ENCODE assay signal across 1 cellular context in genomic region chr7:43141091-43141490, GRCh38.
TF ChIP-seq lines count a peak whose summit lies in the region.

No MANE protein-coding gene starts in this region.

TF ChIP-seq in WTC11, 78 proteins besides CTCF, POLR2A, EP300 and RAD21 (continued from another document):
- TF ChIP-seq ARID4B (CRISPR knock-in tag; IDR thresholded peaks at IDR 0.05; ENCODE audit: borderline replicate concordance) (no peak), ZMAT4 (CRISPR knock-in tag; IDR thresholded peaks at IDR 0.05) (no peak), IRF2 (CRISPR knock-in tag; IDR thresholded peaks at IDR 0.05; ENCODE audit: borderline replicate concordance, low read depth) (no peak), MYBL2 (CRISPR knock-in tag; IDR thresholded peaks at IDR 0.05) (no peak), ATF3 (CRISPR knock-in tag; conservative IDR thresholded peaks at IDR 0.05) (no peak), FOXJ3 (CRISPR knock-in tag; IDR thresholded peaks at IDR 0.05; ENCODE audit: borderline replicate concordance) (no peak), ZNF423 (CRISPR knock-in tag; IDR thresholded peaks at IDR 0.05) (peak; percentile 95), E2F4 (CRISPR knock-in tag; IDR thresholded peaks at IDR 0.05; ENCODE audit: borderline replicate concordance, low read depth) (no peak), ZNF121 (CRISPR knock-in tag; IDR thresholded peaks at IDR 0.05) (no peak), ZNF317 (CRISPR knock-in tag; IDR thresholded peaks at IDR 0.05; ENCODE audit: borderline replicate concordance, low read depth) (no peak), OVOL2 (CRISPR knock-in tag; IDR thresholded peaks at IDR 0.05; ENCODE audit: borderline replicate concordance) (no peak), USF1 (CRISPR knock-in tag; IDR thresholded peaks at IDR 0.05) (no peak), ATF6 (CRISPR knock-in tag; IDR thresholded peaks at IDR 0.05) (no peak), AFF4 (CRISPR knock-in tag; IDR thresholded peaks at IDR 0.05; ENCODE audit: borderline replicate concordance) (no peak), ATF2 (CRISPR knock-in tag; IDR thresholded peaks at IDR 0.05; ENCODE audit: borderline replicate concordance, low read depth) (no peak), ZBTB21 (CRISPR knock-in tag; IDR thresholded peaks at IDR 0.05; ENCODE audit: borderline replicate concordance) (no peak), MAX (CRISPR knock-in tag; IDR thresholded peaks at IDR 0.05) (no peak), ZNF425 (CRISPR knock-in tag; conservative IDR thresholded peaks at IDR 0.05) (no peak), IRF1 (CRISPR knock-in tag; IDR thresholded peaks at IDR 0.05) (no peak), GABPB1 (CRISPR knock-in tag; IDR thresholded peaks at IDR 0.05) (no peak), NFYB (CRISPR knock-in tag; conservative IDR thresholded peaks at IDR 0.05; ENCODE audit: low read depth) (no peak), FOXP4 (CRISPR knock-in tag; IDR thresholded peaks at IDR 0.05) (0 out of 2 replicates have a peak, but pooled peaks have one; percentile 40), ZSCAN18 (CRISPR knock-in tag; IDR thresholded peaks at IDR 0.05) (peak; percentile 73; the same call in 1 of the 2 replicates)
